29 cellular contexts compared by ENCODE assay signal in the genomic region with DNA sequence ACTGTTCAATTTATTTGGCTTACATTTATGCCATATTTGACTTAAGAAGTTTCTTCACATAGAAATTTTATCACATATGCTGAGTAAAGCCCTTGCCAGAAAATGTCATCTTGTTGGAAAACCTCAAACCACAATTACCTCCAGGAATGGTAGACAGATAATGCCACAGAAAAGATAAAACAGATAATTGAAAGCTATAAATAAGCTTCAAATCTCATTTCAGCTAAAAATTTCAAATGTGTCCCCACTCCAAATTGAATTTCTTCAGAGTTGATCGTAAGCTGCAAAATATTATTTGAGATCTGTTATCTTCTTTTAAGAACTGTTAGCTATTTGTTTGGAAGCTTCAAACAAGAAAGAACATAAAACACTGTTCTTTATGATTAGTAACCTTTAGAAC.
"Had no signal": no experiment of that assay in that cellular context is flagged by ENCODE, and none has a peak within 500 bp of the region (broad histone marks: within the 10 kb centered on the region; RNA-seq: fewer than 3 reads in every experiment).

No MANE protein-coding gene starts in this region.

- H3K9me3 ChIP-seq: gastrocnemius medialis, neutrophil, ovary, psoas muscle, right atrium auricular region, tibial artery had no signal

- H3K27ac Mint-ChIP-seq: activated B cell treated with CpG ODN at 0.5 μM for 24 hours; activated CD4-positive, alpha-beta T cell treated with anti-CD3 and anti-CD28 coated beads for 36 hours; activated naive CD4-positive, alpha-beta T cell treated with anti-CD3 and anti-CD28 coated beads for 36 hours; activated naive CD8-positive, alpha-beta T cell treated with anti-CD3 and anti-CD28 coated beads, Interleukin-2, amount 10 ng/mL, durations not matched to agents 7 days and 5 days; activated T-cell treated with anti-CD3 and anti-CD28 coated beads, Interleukin-2, amount 50 U/mL, for 24 hours; memory B cell; natural killer cell treated with Interleukin-12 subunit alpha and Interleukin-12 subunit beta and Interleukin-15 and Interleukin-18, amount 100 ng/mL, for 72 hours; stimulated activated effector memory CD8-positive, alpha-beta T cell treated with anti-CD3 and anti-CD28 coated beads, Interleukin-12 subunit alpha, Interleukin-12 subunit beta, amount 100 ng/mL, for 72 hours; stimulated activated naive CD8-positive, alpha-beta T cell treated with anti-CD3 and anti-CD28 coated beads, Interleukin-15, amount 100 ng/mL, for 72 hours; T-cell; T-helper 2 cell treated with Interferon-gamma antibody and Interleukin-4, amounts not matched to agents 5 μg/mL and 100 μg/mL, for 36 hours had no signal

- ATAC-seq: activated CD4-positive, alpha-beta T cell treated with anti-CD3 and anti-CD28 coated beads for 36 hours; gastrocnemius medialis; left cardiac atrium; natural killer cell treated with Interleukin-12 subunit alpha and Interleukin-12 subunit beta and Interleukin-15 and Interleukin-18, amount 100 ng/mL, for 72 hours; psoas muscle; stimulated activated effector memory CD8-positive, alpha-beta T cell treated with anti-CD3 and anti-CD28 coated beads, Interleukin-12 subunit alpha, Interleukin-12 subunit beta, amount 100 ng/mL, for 72 hours; stimulated activated naive CD8-positive, alpha-beta T cell treated with anti-CD3 and anti-CD28 coated beads, Interleukin-15, amount 100 ng/mL, for 72 hours; T-cell had no signal

- H3K4me3 ChIP-seq: gastrocnemius medialis, ovary, psoas muscle, right atrium auricular region, tibial artery had no signal

- H3K4me3 Mint-ChIP-seq: activated B cell treated with CpG ODN at 0.5 μM for 24 hours; activated CD4-positive, alpha-beta T cell treated with anti-CD3 and anti-CD28 coated beads for 36 hours; activated naive CD4-positive, alpha-beta T cell treated with anti-CD3 and anti-CD28 coated beads for 36 hours; activated naive CD8-positive, alpha-beta T cell treated with anti-CD3 and anti-CD28 coated beads, Interleukin-2, amount 10 ng/mL, durations not matched to agents 7 days and 5 days; activated T-cell treated with anti-CD3 and anti-CD28 coated beads, Interleukin-2, amount 50 U/mL, for 24 hours; memory B cell; natural killer cell treated with Interleukin-12 subunit alpha and Interleukin-12 subunit beta and Interleukin-15 and Interleukin-18, amount 100 ng/mL, for 72 hours; stimulated activated effector memory CD8-positive, alpha-beta T cell treated with anti-CD3 and anti-CD28 coated beads, Interleukin-12 subunit alpha, Interleukin-12 subunit beta, amount 100 ng/mL, for 72 hours; stimulated activated naive CD8-positive, alpha-beta T cell treated with anti-CD3 and anti-CD28 coated beads, Interleukin-15, amount 100 ng/mL, for 72 hours; T-cell; T-helper 2 cell treated with Interferon-gamma antibody and Interleukin-4, amounts not matched to agents 5 μg/mL and 100 μg/mL, for 36 hours had no signal

- H3K9me3 Mint-ChIP-seq: activated naive CD4-positive, alpha-beta T cell treated with anti-CD3 and anti-CD28 coated beads for 36 hours; activated T-cell treated with anti-CD3 and anti-CD28 coated beads, Interleukin-2, amount 50 U/mL, for 24 hours; memory B cell; T-helper 2 cell treated with Interferon-gamma antibody and Interleukin-4, amounts not matched to agents 5 μg/mL and 100 μg/mL, for 36 hours had no signal

- H3K36me3 Mint-ChIP-seq: activated naive CD8-positive, alpha-beta T cell treated with anti-CD3 and anti-CD28 coated beads, Interleukin-2, amount 10 ng/mL, durations not matched to agents 7 days and 5 days; memory B cell; natural killer cell treated with Interleukin-12 subunit alpha and Interleukin-12 subunit beta and Interleukin-15 and Interleukin-18, amount 100 ng/mL, for 72 hours; stimulated activated effector memory CD8-positive, alpha-beta T cell treated with anti-CD3 and anti-CD28 coated beads, Interleukin-12 subunit alpha, Interleukin-12 subunit beta, amount 100 ng/mL, for 72 hours; T-cell had no signal

- DNase-seq: activated B cell treated with CpG ODN at 0.5 μM for 24 hours; activated CD4-positive, alpha-beta T cell treated with anti-CD3 and anti-CD28 coated beads for 36 hours; activated CD4-positive, alpha-beta T cell treated with anti-CD3 and anti-CD28 coated beads, Interleukin-2, amount 50 U/mL, for 4 hours; activated CD8-positive, alpha-beta memory T cell treated with anti-CD3 and anti-CD28 coated beads for 24 hours; activated CD8-positive, alpha-beta memory T cell treated with anti-CD3 and anti-CD28 coated beads, Interleukin-2, amount 50 U/mL, for 4 hours; activated naive CD4-positive, alpha-beta T cell treated with anti-CD3 and anti-CD28 coated beads for 36 hours; activated naive CD8-positive, alpha-beta T cell treated with anti-CD3 and anti-CD28 coated beads, Interleukin-2, amount 10 ng/mL, durations not matched to agents 7 days and 5 days; activated T-cell treated with anti-CD3 and anti-CD28 coated beads, Interleukin-2, amount 50 U/mL, for 24 hours; brain microvascular endothelial cell; caudate nucleus; effector memory CD4-positive, alpha-beta T cell; gastrocnemius medialis; head of caudate nucleus; islet precursor cell; left cardiac atrium; ovary; psoas muscle; stimulated activated CD4-positive, alpha-beta T cell treated with anti-CD3 and anti-CD28 coated beads, Interleukin-1b, Interleukin-23, amount 100 ng/mL, for 48 hours; stimulated activated naive CD8-positive, alpha-beta T cell treated with anti-CD3 and anti-CD28 coated beads, Interleukin-15, amount 100 ng/mL, for 72 hours; T-cell; tibial artery had no signal

- FAIRE-seq: colon, TTC549 had no signal

- H3K27me3 Mint-ChIP-seq: activated B cell treated with CpG ODN at 0.5 μM for 24 hours; activated T-cell treated with anti-CD3 and anti-CD28 coated beads, Interleukin-2, amount 50 U/mL, for 24 hours; memory B cell; natural killer cell treated with Interleukin-12 subunit alpha and Interleukin-12 subunit beta and Interleukin-15 and Interleukin-18, amount 100 ng/mL, for 72 hours; stimulated activated naive CD8-positive, alpha-beta T cell treated with anti-CD3 and anti-CD28 coated beads, Interleukin-15, amount 100 ng/mL, for 72 hours; T-cell had no signal

- H3K27me3 ChIP-seq: brain microvascular endothelial cell, gastrocnemius medialis, neutrophil, ovary, right atrium auricular region, tibial artery had no signal

- H3K4me1 Mint-ChIP-seq: activated B cell treated with CpG ODN at 0.5 μM for 24 hours; activated CD4-positive, alpha-beta T cell treated with anti-CD3 and anti-CD28 coated beads for 36 hours; activated naive CD8-positive, alpha-beta T cell treated with anti-CD3 and anti-CD28 coated beads, Interleukin-2, amount 10 ng/mL, durations not matched to agents 7 days and 5 days; memory B cell; stimulated activated effector memory CD8-positive, alpha-beta T cell treated with anti-CD3 and anti-CD28 coated beads, Interleukin-12 subunit alpha, Interleukin-12 subunit beta, amount 100 ng/mL, for 72 hours; stimulated activated naive CD8-positive, alpha-beta T cell treated with anti-CD3 and anti-CD28 coated beads, Interleukin-15, amount 100 ng/mL, for 72 hours; T-cell had no signal

- H3K4me1 ChIP-seq: gastrocnemius medialis, psoas muscle, right atrium auricular region, tibial artery had no signal

- H3K36me3 ChIP-seq: brain microvascular endothelial cell, gastrocnemius medialis, neutrophil, ovary, right atrium auricular region, tibial artery had no signal

- H3K27ac ChIP-seq: brain microvascular endothelial cell, gastrocnemius medialis, neutrophil, ovary, psoas muscle, right atrium auricular region, tibial artery had no signal
